In genomic region chr19:22545751-22546150, GRCh38 we compare ENCODE assay signal across 9 cellular contexts.
DNase-seq lines count a peak whose midpoint lies in the region; ATAC-seq and TF ChIP-seq lines count a peak whose summit lies in the region.
"Had no signal": no experiment of that assay in that cellular context is flagged by ENCODE, and none has a peak within 500 bp of the region (broad histone marks: within the 10 kb centered on the region; RNA-seq: fewer than 3 reads in every experiment).

No MANE protein-coding gene starts in this region.

- no peaks in the 10 kb centered on the region for H3K9me3 ChIP-seq in body of pancreas

- intact Hi-C loops in body of pancreas (cut with DNase I): no loop called here

- peaks cover 4% of the 10 kb centered on the region for H3K4me1 ChIP-seq in body of pancreas
- H3K4me1 ChIP-seq: BLaER1 treated with 17β-estradiol and CSF1 and Interleukin-3, amounts not matched to agents 10 nM and 100 nM had no signal

- ATAC-seq in body of pancreas (peak; percentile 68), HG02588 (IDR thresholded peaks at IDR 0.05; ENCODE audit: unreplicated experiment) (no peak)

- H3K4me3 ChIP-seq in body of pancreas: no peak overlapping the region
- H3K4me3 ChIP-seq: BLaER1 treated with 17β-estradiol and CSF1 and Interleukin-3, amounts not matched to agents 10 nM and 100 nM had no signal

- no peaks in the 10 kb centered on the region for H3K27me3 ChIP-seq in body of pancreas
- H3K27me3 ChIP-seq: BLaER1 treated with 17β-estradiol and CSF1 and Interleukin-3, amounts not matched to agents 10 nM and 100 nM had no signal

- 10 to 11% methylated on average over 5 of the region's 5 CpGs for WGBS in body of pancreas, 2 donors

- no peak for TF ChIP-seq POLR2A in body of pancreas (IDR thresholded peaks at IDR 0.05)

- peak; percentile 61 to 86 (median 64) for TF ChIP-seq CTCF in body of pancreas (IDR thresholded peaks at IDR 0.05)

- H3K27ac ChIP-seq in body of pancreas: no peak overlapping the region
- H3K27ac ChIP-seq: BLaER1 treated with 17β-estradiol and CSF1 and Interleukin-3, amounts not matched to agents 10 nM and 100 nM had no signal

- DNase-seq in NCI-H2227 (lab: John Stamatoyannopoulos, UW; ENCODE audit: unreplicated experiment): peak; percentile 1
- DNase-seq in NCI-H2227 treated with DMSO at 0.1 percent for 48 hours (lab: John Stamatoyannopoulos, UW): no peak
- DNase-seq in M059J (ENCODE audit: low read depth): peak; percentile 1
- DNase-seq in body of pancreas: peak; percentile 54 to 84 (median 66)
- DNase-seq in midbrain (lab: John Stamatoyannopoulos, UW): peak; percentile 58
- DNase-seq in stimulated activated naive CD4-positive, alpha-beta T cell (lab: John Stamatoyannopoulos, UW): no peak
- DNase-seq in SW480 (ENCODE audit: low spot score): no peak

- H3K36me3 ChIP-seq in body of pancreas (replicated peaks in 1 of 2; ENCODE audit: insufficient read depth in 1 of 2, low read depth in 2 of 2): no peaks in the 10 kb centered on the region
- H3K36me3 ChIP-seq: BLaER1 treated with 17β-estradiol and CSF1 and Interleukin-3, amounts not matched to agents 10 nM and 100 nM had no signal

Comparison
In these comparisons a context has a peak if more than half of its experiments do, and no peak if none do; other contexts are left out.
1. DNase-seq: peak in NCI-H2227 (single experiment), M059J (single experiment), body of pancreas (4 of 4) and midbrain (single experiment); none in NCI-H2227 treated with DMSO at 0.1 percent for 48 hours (single experiment), stimulated activated naive CD4-positive, alpha-beta T cell (0 of 6) and SW480 (single experiment).